Comparison of ENCODE assay signal across 1 cellular context in the genomic region with DNA sequence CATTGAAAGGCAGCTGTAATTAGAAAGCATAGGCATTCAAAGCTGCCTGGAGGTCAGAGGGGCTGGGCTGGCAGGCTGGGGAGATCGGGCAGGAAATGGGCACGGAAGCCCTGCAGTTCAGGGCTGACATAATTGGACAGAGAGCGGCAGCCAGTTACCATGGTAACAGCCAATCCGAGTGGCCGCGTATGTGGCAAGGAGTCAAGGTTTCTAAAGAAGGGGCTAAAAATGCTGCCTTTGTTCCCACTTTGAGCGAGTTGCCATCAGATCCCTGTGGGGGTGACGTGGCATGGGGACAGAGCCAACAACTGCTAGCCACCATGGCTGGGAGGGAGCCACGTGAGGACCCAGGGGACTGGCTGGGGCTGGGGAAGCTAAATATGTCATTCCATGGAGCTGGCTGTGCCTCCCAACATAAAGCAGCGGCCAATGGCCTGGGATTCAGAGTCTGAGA.
A peak's percentile ranks its signal among the peaks of the same experiment; 100 is the strongest.
TF ChIP-seq lines count a peak whose summit lies in the region.

No MANE protein-coding gene starts in this region.

TF ChIP-seq in H1, 55 proteins besides CTCF, POLR2A, EP300 and RAD21:
- TF ChIP-seq RBBP5 (IDR thresholded peaks at IDR 0.05; ENCODE audit: borderline replicate concordance, low read depth, low read length) (no peak), ASH2L (IDR thresholded peaks at IDR 0.05; ENCODE audit: low read length) (peak; percentile 29), POU5F1 (IDR thresholded peaks at IDR 0.05; ENCODE audit: low read depth, low read length) (no peak), SIN3A (conservative IDR thresholded peaks at IDR 0.05 in 1 of 2, IDR thresholded peaks at IDR 0.05 in 1 of 2; ENCODE audit: low read depth in 1 of 2, low read length in 2 of 2) (0 out of 4 replicates have a peak, but pooled peaks of 1 of the 2 experiments have one; percentile 33), CHD2 (IDR thresholded peaks at IDR 0.05; ENCODE audit: low read length) (no peak), SAP30 (IDR thresholded peaks at IDR 0.05; ENCODE audit: insufficient read depth, insufficient replicate concordance, low read length) (peak; percentile 70), TEAD4 (IDR thresholded peaks at IDR 0.05; ENCODE audit: low read depth, low read length) (no peak), NANOG (IDR thresholded peaks at IDR 0.05; ENCODE audit: insufficient read depth, low read depth, low read length, poor library complexity, severe bottlenecking) (no peak)
TF ChIP-seq in H1: peak in this region for 3.
